2 cellular contexts compared by ENCODE assay signal in genomic region chr22:31148953-31149627, GRCh38.
TF ChIP-seq lines count a peak whose summit lies in the region.

No MANE protein-coding gene starts in this region.

TF ChIP-seq in A549, 52 proteins besides CTCF, POLR2A, EP300 and RAD21:
- TF ChIP-seq RFX5 (IDR thresholded peaks at IDR 0.05) (no peak), HEYL (CRISPR knock-in tag; IDR thresholded peaks at IDR 0.05) (no peak), SMC3 (IDR thresholded peaks at IDR 0.05) (peak; percentile 74)

TF ChIP-seq in H1, 55 proteins besides CTCF, POLR2A, EP300 and RAD21:
- TF ChIP-seq GABPA (IDR thresholded peaks at IDR 0.05; ENCODE audit: borderline replicate concordance, insufficient read depth, low read length) = peak; percentile 60; the same call in 1 of the 2 replicates
- TF ChIP-seq YY1 (IDR thresholded peaks at IDR 0.05; ENCODE audit: low read depth, low read length) = no peak
- no peak for TF ChIP-seq KDM1A (IDR thresholded peaks at IDR 0.05; ENCODE audit: borderline replicate concordance, low read length)
- TF ChIP-seq EGR1 (IDR thresholded peaks at IDR 0.05; ENCODE audit: borderline replicate concordance, low read depth, low read length) = no peak
- no peak for TF ChIP-seq TBP (IDR thresholded peaks at IDR 0.05; ENCODE audit: low read depth, low read length)
- no peak for TF ChIP-seq SIN3A (conservative IDR thresholded peaks at IDR 0.05 in 1 of 2, IDR thresholded peaks at IDR 0.05 in 1 of 2; ENCODE audit: low read depth in 1 of 2, low read length in 2 of 2)
- TF ChIP-seq SRF (IDR thresholded peaks at IDR 0.05; ENCODE audit: low read depth, low read length) = no peak
- no peak for TF ChIP-seq SP1 (IDR thresholded peaks at IDR 0.05; ENCODE audit: low read depth, low read length)
- TF ChIP-seq HDAC6 (IDR thresholded peaks at IDR 0.05; ENCODE audit: low read depth, low read length) = no peak
- TF ChIP-seq CBX8 (IDR thresholded peaks at IDR 0.05; ENCODE audit: borderline replicate concordance, low read depth, low read length) = no peak
- TF ChIP-seq JUN (IDR thresholded peaks at IDR 0.05; ENCODE audit: low read depth, low read length) = no peak
- TF ChIP-seq KDM4A (IDR thresholded peaks at IDR 0.05; ENCODE audit: low read depth, low read length, severe bottlenecking) = no peak
- TF ChIP-seq ATF3 (IDR thresholded peaks at IDR 0.05; ENCODE audit: insufficient read depth, low read depth, low read length) = no peak
- 0 out of 2 replicates have a peak, but pooled peaks have one; percentile 22 for TF ChIP-seq CREB1 (IDR thresholded peaks at IDR 0.05)
